ENCODE assay signal across 12 cellular contexts in genomic region chr10:88886557-88886956, GRCh38. TPM values are rescaled to one million over a fixed set of nuclear protein-coding genes. Genes with fewer than 3 reads are reported as not detected.
DNase-seq lines count a peak whose midpoint lies in the region; ATAC-seq and TF ChIP-seq lines count a peak whose summit lies in the region.
"Had no signal": no experiment of that assay in that cellular context is flagged by ENCODE, and none has a peak within 500 bp of the region (broad histone marks: within the 10 kb centered on the region; RNA-seq: fewer than 3 reads in every experiment).

No MANE protein-coding gene starts in this region.

- H3K27ac Mint-ChIP-seq in T-cell = no peak overlapping the region

- ATAC-seq in GM18861 (IDR thresholded peaks at IDR 0.05; ENCODE audit: unreplicated experiment) = peak; percentile 47
- ATAC-seq in HG02678 (IDR thresholded peaks at IDR 0.05; ENCODE audit: unreplicated experiment) = peak; percentile 71
- no peak for ATAC-seq in T-cell (replicated peaks in 1 of 4)

- peaks cover 3% of the 10 kb centered on the region for H3K36me3 ChIP-seq in OCI-LY3 (replicated peaks; ENCODE audit: low read depth, low read length)
- H3K36me3 ChIP-seq: transverse colon had no signal

- H4K20me1 ChIP-seq in OCI-LY3 (ENCODE audit: insufficient read depth, low read length) = no peaks in the 10 kb centered on the region

- peak overlapping the region; percentile 85 for H3K4me2 ChIP-seq in OCI-LY3 (ENCODE audit: low read length)

- peaks cover 83 to 95% (median 87%) of the 10 kb centered on the region in 3 donors for H3K4me1 Mint-ChIP-seq in T-cell

- H3K9ac ChIP-seq in OCI-LY3 (ENCODE audit: low read length) = peak overlapping the region; percentile 66

- DNase-seq in ELR (ENCODE audit: low read depth) (peak; percentile 39), ureter (ENCODE audit: low spot score) (no peak), SKM-1 treated with dmso at 0.1 percent for 144 hours (lab: John Stamatoyannopoulos, UW; ENCODE audit: unreplicated experiment) (no peak), T-cell (no peak), SW480 (ENCODE audit: low spot score) (no peak)
- DNase-seq: transverse colon had no signal

- H3K9me3 Mint-ChIP-seq in T-cell = no peaks in the 10 kb centered on the region

- no peaks in the 10 kb centered on the region for H3K27me3 Mint-ChIP-seq in T-cell

- H3K4me1 ChIP-seq in OCI-LY3 (ENCODE audit: low read length) = peaks cover 83% of the 10 kb centered on the region

- CTCF ChIA-PET in T-cell (lab: Charles Lee) = interaction anchor here (0.7 to 2.0 kb wide), 5 partner anchors 13 to 329 kb away, joined by 3 to 4 read pairs (median 3); no protein-coding TSS in a partner anchor

- H3K4me3 Mint-ChIP-seq in T-cell = no peak overlapping the region

- H3K9me3 ChIP-seq in OCI-LY3 (ENCODE audit: insufficient read depth, low read length) = no peaks in the 10 kb centered on the region
- H3K9me3 ChIP-seq: transverse colon had no signal

- TF ChIP-seq CTCF in OCI-LY3 (IDR thresholded peaks at IDR 0.05; ENCODE audit: low read depth, low read length) = no peak

- H2AFZ ChIP-seq in OCI-LY3 (ENCODE audit: low read depth, low read length) = no peak overlapping the region

- H3K79me2 ChIP-seq in OCI-LY3 (ENCODE audit: low read length) = peaks cover 90% of the 10 kb centered on the region

- peak overlapping the region; percentile 69 for H3K4me3 ChIP-seq in OCI-LY3 (ENCODE audit: low read length)
- H3K4me3 ChIP-seq: transverse colon had no signal

- no peaks in the 10 kb centered on the region for H3K27me3 ChIP-seq in OCI-LY3 (ENCODE audit: low read depth, low read length)
- H3K27me3 ChIP-seq: transverse colon had no signal

- peak overlapping the region; percentile 82 for H3K27ac ChIP-seq in OCI-LY3 (ENCODE audit: low read length)

- POLR2A ChIA-PET in T-cell (lab: Charles Lee) = interaction anchor here in 1 of 2 donors (0.6 kb wide), 1 partner anchor 49 kb away, joined by 4 read pairs; no protein-coding TSS in a partner anchor

- peaks cover 6% of the 10 kb centered on the region for H3K36me3 Mint-ChIP-seq in T-cell

RNA-seq across cellular contexts. Expression of gene STAMBPL1, which starts 6.5 kb away (rescaled TPM):
- total RNA-seq in ureter = 13.2 TPM
- 10 to 100 TPM; 27.5 to 37.8 (median 34.5) TPM for total RNA-seq in T-cell
- total RNA-seq: G401 had no signal

RNA-seq across cellular contexts. Expression of gene ANKRD22, which starts 34.9 kb away (rescaled TPM):
- 14.7 TPM for total RNA-seq in ureter
- total RNA-seq in T-cell = not detected
- total RNA-seq: endothelial cell of umbilical vein, G401, lung microvascular endothelial cell had no signal

Comparison
In these comparisons a context has a peak if more than half of its experiments do, and no peak if none do; other contexts are left out.
1. ATAC-seq: peak in GM18861 (single experiment) and HG02678 (single experiment); none in T-cell (0 of 4).
2. RNA of gene ANKRD22, which starts 34.9 kb away (total RNA-seq): 14.7 TPM in ureter (single experiment); not detected in T-cell; every median in the first group is over 10 times any median in the second.